ENCODE assay signal across 27 cellular contexts in the genomic region with DNA sequence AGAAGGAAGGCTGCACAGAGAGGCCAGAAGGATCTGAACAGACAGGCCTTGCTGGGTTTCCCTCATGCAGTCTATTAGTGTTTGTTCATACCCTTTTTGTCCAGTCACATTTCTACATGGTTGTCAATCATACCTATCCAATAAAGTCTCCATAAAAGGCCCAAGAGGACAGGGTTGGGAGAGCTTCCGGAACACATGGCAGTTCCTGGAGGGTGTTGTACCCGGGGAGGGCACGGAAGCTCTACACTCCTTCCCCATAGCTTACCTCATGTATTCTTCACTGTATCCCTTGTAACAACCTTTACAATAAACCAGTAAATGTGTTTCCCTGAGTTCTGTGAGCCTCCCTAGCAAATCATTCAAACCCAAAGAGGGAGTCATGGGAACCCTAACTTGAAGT. TPM values are rescaled to one million over a fixed set of nuclear protein-coding genes. Genes with fewer than 3 reads are reported as not detected.
"Had no signal": no experiment of that assay in that cellular context is flagged by ENCODE, and none has a peak within 500 bp of the region (broad histone marks: within the 10 kb centered on the region; RNA-seq: fewer than 3 reads in every experiment).

No MANE protein-coding gene starts in this region.

- H3K9me3 Mint-ChIP-seq: activated naive CD4-positive, alpha-beta T cell treated with anti-CD3 and anti-CD28 coated beads, Interleukin-2, amount 50 U/mL, for 24 hours; activated naive CD8-positive, alpha-beta T cell treated with anti-CD3 and anti-CD28 coated beads, Interleukin-2, amount 50 U/mL, for 24 hours; naive thymus-derived CD4-positive, alpha-beta T cell; stimulated activated naive CD8-positive, alpha-beta T cell treated with anti-CD3 and anti-CD28 coated beads, Interleukin-15, amount 100 ng/mL, for 72 hours; T-cell had no signal

- H3K27ac ChIP-seq: coronary artery, dorsolateral prefrontal cortex, gastrocnemius medialis, upper lobe of left lung, vagina, WERI-Rb-1 had no signal

- DNase-seq: activated CD4-positive, alpha-beta T cell treated with anti-CD3 and anti-CD28 coated beads, Interleukin-2, amount 10 ng/mL, durations not matched to agents 24 days and 14 days; activated CD8-positive, alpha-beta memory T cell treated with anti-CD3 and anti-CD28 coated beads, Interleukin-2, amount 10 ng/mL, durations not matched to agents 7 days and 5 days; activated CD8-positive, alpha-beta T cell treated with anti-CD3 and anti-CD28 coated beads, Interleukin-2, amount 10 ng/mL, durations not matched to agents 7 days and 5 days; activated naive CD8-positive, alpha-beta T cell treated with anti-CD3 and anti-CD28 coated beads, Interleukin-2, amount 50 U/mL, for 24 hours; amygdala; dorsolateral prefrontal cortex; effector memory CD4-positive, alpha-beta T cell; erythroblast; gastrocnemius medialis; glutamatergic neuron; islet precursor cell; left ventricle myocardium superior; naive thymus-derived CD4-positive, alpha-beta T cell; posterior cingulate gyrus; right cardiac atrium; stimulated activated CD4-positive, alpha-beta T cell treated with anti-CD3 and anti-CD28 coated beads, Interleukin-15, amount 100 ng/mL, for 24 hours; stimulated activated CD4-positive, alpha-beta T cell treated with anti-CD3 and anti-CD28 coated beads, Interleukin-2, amount 100 ng/mL, for 24 hours; stimulated activated naive CD8-positive, alpha-beta T cell treated with anti-CD3 and anti-CD28 coated beads, Interleukin-15, amount 100 ng/mL, for 72 hours; substantia nigra; T-cell; T-helper 9 cell; upper lobe of left lung; WERI-Rb-1 had no signal

- H3K4me3 ChIP-seq: coronary artery, dorsolateral prefrontal cortex, gastrocnemius medialis, upper lobe of left lung, vagina had no signal

- H3K27me3 Mint-ChIP-seq: activated CD4-positive, alpha-beta T cell treated with anti-CD3 and anti-CD28 coated beads, Interleukin-2, amount 10 ng/mL, durations not matched to agents 24 days and 14 days; activated CD8-positive, alpha-beta memory T cell treated with anti-CD3 and anti-CD28 coated beads, Interleukin-2, amount 10 ng/mL, durations not matched to agents 7 days and 5 days; activated naive CD4-positive, alpha-beta T cell treated with anti-CD3 and anti-CD28 coated beads, Interleukin-2, amount 50 U/mL, for 24 hours; activated naive CD8-positive, alpha-beta T cell treated with anti-CD3 and anti-CD28 coated beads, Interleukin-2, amount 50 U/mL, for 24 hours; stimulated activated naive CD8-positive, alpha-beta T cell treated with anti-CD3 and anti-CD28 coated beads, Interleukin-15, amount 100 ng/mL, for 72 hours; T-cell had no signal

- H3K27ac Mint-ChIP-seq: activated CD8-positive, alpha-beta T cell treated with anti-CD3 and anti-CD28 coated beads, Interleukin-2, amount 10 ng/mL, durations not matched to agents 7 days and 5 days; activated naive CD4-positive, alpha-beta T cell treated with anti-CD3 and anti-CD28 coated beads, Interleukin-2, amount 50 U/mL, for 24 hours; T-cell had no signal

- ATAC-seq: activated CD8-positive, alpha-beta T cell treated with anti-CD3 and anti-CD28 coated beads, Interleukin-2, amount 10 ng/mL, durations not matched to agents 7 days and 5 days; gastrocnemius medialis; left ventricle myocardium superior; naive thymus-derived CD4-positive, alpha-beta T cell; right cardiac atrium; T-cell had no signal

- H3K4me1 ChIP-seq: gastrocnemius medialis, upper lobe of left lung, vagina had no signal

- H3K27me3 ChIP-seq: dorsolateral prefrontal cortex, gastrocnemius medialis, upper lobe of left lung, vagina had no signal

- H3K36me3 ChIP-seq: gastrocnemius medialis, upper lobe of left lung, vagina, WERI-Rb-1 had no signal

- H3K4me3 Mint-ChIP-seq: activated CD8-positive, alpha-beta memory T cell treated with anti-CD3 and anti-CD28 coated beads, Interleukin-2, amount 10 ng/mL, durations not matched to agents 7 days and 5 days; activated CD8-positive, alpha-beta T cell treated with anti-CD3 and anti-CD28 coated beads, Interleukin-2, amount 10 ng/mL, durations not matched to agents 7 days and 5 days; activated naive CD4-positive, alpha-beta T cell treated with anti-CD3 and anti-CD28 coated beads, Interleukin-2, amount 50 U/mL, for 24 hours; activated naive CD8-positive, alpha-beta T cell treated with anti-CD3 and anti-CD28 coated beads, Interleukin-2, amount 50 U/mL, for 24 hours; T-cell had no signal

- H3K9me3 ChIP-seq: gastrocnemius medialis, upper lobe of left lung, vagina had no signal

- H3K36me3 Mint-ChIP-seq: activated naive CD4-positive, alpha-beta T cell treated with anti-CD3 and anti-CD28 coated beads, Interleukin-2, amount 50 U/mL, for 24 hours had no signal

RNA-seq across cellular contexts. Expression of gene MCOLN2, which starts 28.0 kb away (rescaled TPM):
- total RNA-seq: lung microvascular endothelial cell had no signal
